ENCODE assay signal across 8 cellular contexts in the genomic region with DNA sequence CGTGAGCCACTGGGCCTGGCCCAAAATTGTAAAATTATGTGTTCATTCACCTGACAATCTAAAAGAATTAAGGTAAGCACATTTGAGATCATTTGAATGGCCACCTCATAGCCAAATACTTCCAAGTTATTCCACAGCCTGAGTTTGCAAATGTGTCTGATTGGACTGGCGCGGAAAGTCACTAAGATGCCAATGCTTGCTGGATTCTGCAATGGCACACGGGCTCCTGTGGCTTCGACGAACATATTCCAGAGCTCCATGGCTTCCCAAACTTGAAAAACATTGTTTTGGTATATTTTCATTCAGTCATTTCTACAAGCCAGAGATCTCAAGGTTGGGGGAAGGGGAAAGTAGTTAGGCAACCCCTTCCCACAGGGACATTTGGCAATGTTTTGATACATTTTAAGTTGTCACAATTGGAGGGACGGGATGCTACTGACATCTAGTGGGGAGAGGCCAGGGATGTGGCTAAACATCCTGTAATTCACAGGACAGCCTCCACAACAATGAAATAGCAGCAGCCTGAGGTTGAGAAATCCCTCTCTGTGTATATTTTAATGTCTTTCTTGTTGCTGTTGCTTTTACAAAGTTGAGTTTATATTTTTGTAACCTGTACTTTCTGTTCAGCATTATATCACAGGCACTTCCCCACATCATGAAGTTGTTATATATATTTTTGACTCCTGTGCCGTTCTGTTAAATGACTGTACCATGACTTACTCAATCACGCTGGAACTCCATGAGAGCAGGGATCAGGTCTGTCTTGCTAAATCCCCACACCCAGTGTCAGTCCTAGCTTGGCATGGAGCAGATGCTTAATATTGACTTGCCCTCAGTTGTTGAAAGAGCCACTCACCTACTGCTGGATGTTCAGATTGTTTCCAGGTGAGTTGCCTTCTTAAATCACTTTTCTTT. TPM values are rescaled to one million over a fixed set of nuclear protein-coding genes. Genes with fewer than 3 reads are reported as not detected.
DNase-seq lines count a peak whose midpoint lies in the region; ATAC-seq and TF ChIP-seq lines count a peak whose summit lies in the region.

No MANE protein-coding gene starts in this region.

- BruUV-seq in Caco-2 (replicated peaks; lab: Mats Ljungman, UMichigan): no TSS peak

- H3K36me3 ChIP-seq in Caco-2 (ENCODE audit: control insufficient read depth, insufficient read depth, low read length): no peaks in the 10 kb centered on the region
- H3K36me3 ChIP-seq in KMS-11 (ENCODE audit: insufficient read depth): no peaks in the 10 kb centered on the region

- H3K4me3 ChIP-seq in Caco-2 (ENCODE audit: low read depth, low read length) (no peak overlapping the region), KMS-11 (IDR thresholded peaks at IDR 0.05; ENCODE audit: insufficient read depth, low read depth, low read length) (no peak overlapping the region)

- H3K36me3 Mint-ChIP-seq in Caco-2 (ENCODE audit: insufficient read depth, unreplicated experiment) (peaks cover 5% of the 10 kb centered on the region), brain (no peaks in the 10 kb centered on the region)

- no peaks in the 10 kb centered on the region for H3K79me2 ChIP-seq in KMS-11 (ENCODE audit: insufficient read depth, low read depth)

- H2AFZ ChIP-seq in KMS-11 (ENCODE audit: low read depth): no peak overlapping the region

- H3K9me3 ChIP-seq in Caco-2: no peaks in the 10 kb centered on the region

- H3K9me3 Mint-ChIP-seq in Caco-2 (ENCODE audit: unreplicated experiment): no peaks in the 10 kb centered on the region
- H3K9me3 Mint-ChIP-seq in brain: peaks cover 0 to 3% (median 0%) of the 10 kb centered on the region in 5 experiments

- H3K27ac ChIP-seq in KMS-11: no peak overlapping the region

- intact Hi-C loops in Caco-2 (cut with micrococcal nuclease; ENCODE audit: unreplicated experiment): loop anchor here (1.0 to 2.0 kb wide), 6 partner anchors 74 to 1437 kb away; no protein-coding TSS in a partner anchor

- H3K27ac Mint-ChIP-seq in Caco-2 (ENCODE audit: unreplicated experiment) (no peak overlapping the region), brain (peak overlapping the region in 2 of 5 experiments; percentile 9 to 18)

- H3K4me1 ChIP-seq in Caco-2 (no peaks in the 10 kb centered on the region), KMS-11 (ENCODE audit: low read depth, poor library complexity, severe bottlenecking) (no peaks in the 10 kb centered on the region)

- H3K4me1 Mint-ChIP-seq in Caco-2 (ENCODE audit: low read depth, unreplicated experiment) (no peaks in the 10 kb centered on the region), brain (peaks cover 8% of the 10 kb centered on the region)

- H3K27me3 ChIP-seq in Caco-2 (replicated peaks; ENCODE audit: control insufficient read depth, insufficient read depth, low read length) (no peaks in the 10 kb centered on the region), KMS-11 (ENCODE audit: insufficient read depth, low read depth) (no peaks in the 10 kb centered on the region)

- H3K4me2 ChIP-seq in KMS-11: no peak overlapping the region

- no peak overlapping the region for H3K9ac ChIP-seq in KMS-11

- peak; percentile 91 for ATAC-seq in GM19463 (IDR thresholded peaks at IDR 0.05; ENCODE audit: unreplicated experiment)

- H4K20me1 ChIP-seq in KMS-11 (ENCODE audit: insufficient read depth): no peaks in the 10 kb centered on the region

- H3K4me3 Mint-ChIP-seq in Caco-2 (ENCODE audit: unreplicated experiment) (no peak overlapping the region), brain (no peak overlapping the region)

- POLR2A ChIA-PET in Caco-2 (lab: Charles Lee): no interaction called here

- TF ChIP-seq CTCF in Caco-2 (IDR thresholded peaks at IDR 0.05; ENCODE audit: insufficient read depth in 1 of 2, low read depth in 1 of 2, low read length in 1 of 2, severe bottlenecking in 1 of 2, unreplicated experiment in 1 of 2): peak; percentile 56 to 71
- TF ChIP-seq CTCF in KMS-11 (conservative IDR thresholded peaks at IDR 0.05; ENCODE audit: low read depth, low read length): peak; percentile 81
- TF ChIP-seq CTCF in brain (conservative IDR thresholded peaks at IDR 0.05): peak; percentile 92

- DNase-seq in Caco-2 (peak; percentile 51 to 70), RPMI8226 (peak; percentile 45), iris pigment epithelial cell (ENCODE audit: low read depth) (peak; percentile 78), ureter (ENCODE audit: low spot score) (no peak)
- peak; percentile 5 to 32 (median 6) for DNase-seq in stimulated activated CD4-positive, alpha-beta T cell treated with anti-CD3 and anti-CD28 coated beads, TNF-alpha, amount 100 ng/mL, for 24 hours (ENCODE audit: low read depth in 3 of 3)

- H3K27me3 Mint-ChIP-seq in Caco-2 (ENCODE audit: insufficient read depth, unreplicated experiment) (no peaks in the 10 kb centered on the region), brain (peaks cover 10% of the 10 kb centered on the region)

- CTCF ChIA-PET in Caco-2 (lab: Charles Lee): no interaction called here

RNA-seq across cellular contexts. Expression of a gene that starts 56.9 kb away (rescaled TPM):
- 8.7 and 9.5 TPM in 2 replicates for total RNA-seq in Caco-2 (2022)
- 0.63 TPM for polyA plus RNA-seq in brain (ENCODE audit: insufficient read depth, low read depth, low replicate concordance)
- total RNA-seq in ureter: 12.1 TPM

RNA-seq across cellular contexts. Expression of a gene that starts 57.3 kb away (rescaled TPM):
- 4.2 and 4.7 TPM in 2 replicates for total RNA-seq in Caco-2 (2022)
- 0.15 TPM for polyA plus RNA-seq in brain (ENCODE audit: insufficient read depth, low read depth, low replicate concordance)
- total RNA-seq in ureter: 23.3 TPM
